ENCODE assay signal across 2 cellular contexts in genomic region chr14:101103321-101103901, GRCh38.
TF ChIP-seq lines count a peak whose summit lies in the region.

No MANE protein-coding gene starts in this region.

TF ChIP-seq in SK-N-SH treated with all-trans-retinoic acid at 6 μM for 48 hours, 23 proteins besides CTCF, POLR2A, EP300 and RAD21 (continued from another document):
- TF ChIP-seq TSHZ2 (CRISPR knock-in tag; IDR thresholded peaks at IDR 0.05) (no peak), CSDC2 (CRISPR knock-in tag; IDR thresholded peaks at IDR 0.05) (no peak), BACH2 (CRISPR knock-in tag; IDR thresholded peaks at IDR 0.05; ENCODE audit: borderline replicate concordance) (no peak), ZFP30 (CRISPR knock-in tag; IDR thresholded peaks at IDR 0.05) (no peak), POU6F1 (CRISPR knock-in tag; IDR thresholded peaks at IDR 0.05; ENCODE audit: borderline replicate concordance, low read depth) (no peak), ARNTL (CRISPR knock-in tag; IDR thresholded peaks at IDR 0.05; ENCODE audit: borderline replicate concordance, low read depth) (no peak), OSR1 (CRISPR knock-in tag; IDR thresholded peaks at IDR 0.05) (no peak), CREB5 (CRISPR knock-in tag; IDR thresholded peaks at IDR 0.05; ENCODE audit: low read depth) (no peak)
TF ChIP-seq in SK-N-SH treated with all-trans-retinoic acid at 6 μM for 48 hours: peak in this region for 0.

TF ChIP-seq in K562, 482 proteins besides CTCF, POLR2A, EP300 and RAD21 (continued from another document):
- TF ChIP-seq TSHZ1 (CRISPR knock-in tag; IDR thresholded peaks at IDR 0.05) = no peak
- TF ChIP-seq ATF7 (IDR thresholded peaks at IDR 0.05) = peak; percentile 50; the same call in 1 of the 2 replicates
- TF ChIP-seq ZBTB49 (CRISPR knock-in tag; IDR thresholded peaks at IDR 0.05; ENCODE audit: borderline replicate concordance) = no peak
- TF ChIP-seq SMAD1 (IDR thresholded peaks at IDR 0.05; ENCODE audit: low read depth, low read length, partially characterized antibody) = no peak
- no peak for TF ChIP-seq ZNF589 (CRISPR knock-in tag; IDR thresholded peaks at IDR 0.05; ENCODE audit: low read depth)
- no peak for TF ChIP-seq GTF2A2 (tag; IDR thresholded peaks at IDR 0.05)
- no peak for TF ChIP-seq SAP30 (IDR thresholded peaks at IDR 0.05; ENCODE audit: borderline replicate concordance, insufficient read depth, low read depth, low read length, poor library complexity, severe bottlenecking)
